In the genomic region with DNA sequence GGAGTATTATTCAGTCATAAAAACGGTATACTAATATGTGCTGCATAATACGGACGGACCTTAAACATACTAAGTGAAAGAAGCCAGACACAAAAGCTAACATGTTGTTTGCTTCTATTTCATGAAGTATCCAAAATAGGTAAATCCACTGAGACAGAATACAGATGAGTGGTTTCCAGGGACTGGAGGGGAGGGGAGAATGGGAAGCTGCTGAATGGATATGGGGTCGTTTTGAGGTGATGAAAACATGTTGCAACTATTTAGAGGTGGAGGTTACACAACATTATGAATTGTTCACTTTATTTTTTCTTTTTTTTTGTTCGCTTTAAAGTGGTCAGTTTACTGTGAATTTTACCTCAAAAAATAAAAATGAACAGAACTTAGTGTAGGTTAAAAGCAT, we compare ENCODE assay signal across 21 cellular contexts. TPM values are rescaled to one million over a fixed set of nuclear protein-coding genes. Genes with fewer than 3 reads are reported as not detected.
A peak's percentile ranks its signal among the peaks of the same experiment; 100 is the strongest.
DNase-seq lines count a peak whose midpoint lies in the region; ATAC-seq and TF ChIP-seq lines count a peak whose summit lies in the region.
"Had no signal": no experiment of that assay in that cellular context is flagged by ENCODE, and none has a peak within 500 bp of the region (broad histone marks: within the 10 kb centered on the region; RNA-seq: fewer than 3 reads in every experiment).

No MANE protein-coding gene starts in this region.

- H3K9me3 Mint-ChIP-seq in activated CD4-positive, alpha-beta memory T cell treated with anti-CD3 and anti-CD28 coated beads, Interleukin-2, amount 10 ng/mL, durations not matched to agents 7 days and 5 days = peaks cover 11% of the 10 kb centered on the region
- peaks cover 9% of the 10 kb centered on the region for H3K9me3 Mint-ChIP-seq in activated CD4-positive, alpha-beta memory T cell treated with anti-CD3 and anti-CD28 coated beads for 36 hours
- H3K9me3 Mint-ChIP-seq: activated B cell treated with CpG ODN at 0.5 μM for 24 hours; dendritic cell treated with granulocyte-macrophage colony-stimulating factor and Interleukin-4, amounts not matched to agents 40 ng/mL and 50 ng/mL, for 4 days had no signal

- ATAC-seq in RWPE2 (ENCODE audit: low read depth) = no peak
- ATAC-seq in gastrocnemius medialis = no peak
- ATAC-seq: body of pancreas, gastroesophageal sphincter, left lobe of liver, T-helper 17 cell had no signal

- no peaks in the 10 kb centered on the region for H3K27me3 Mint-ChIP-seq in activated CD4-positive, alpha-beta memory T cell treated with anti-CD3 and anti-CD28 coated beads, Interleukin-2, amount 10 ng/mL, durations not matched to agents 7 days and 5 days
- no peaks in the 10 kb centered on the region for H3K27me3 Mint-ChIP-seq in activated CD4-positive, alpha-beta memory T cell treated with anti-CD3 and anti-CD28 coated beads for 36 hours
- H3K27me3 Mint-ChIP-seq: activated B cell treated with CpG ODN at 0.5 μM for 24 hours; dendritic cell treated with granulocyte-macrophage colony-stimulating factor and Interleukin-4, amounts not matched to agents 40 ng/mL and 50 ng/mL, for 4 days; T-helper 17 cell had no signal

- H3K27ac ChIP-seq in RWPE2 (ENCODE audit: poor library complexity, severe bottlenecking) (peak overlapping the region; percentile 17), brain microvascular endothelial cell (peak overlapping the region; percentile 41), gastrocnemius medialis (peak overlapping the region; percentile 16 to 79 (median 63))
- H3K27ac ChIP-seq: body of pancreas, gastroesophageal sphincter, sigmoid colon had no signal

- intact Hi-C loops in activated CD4-positive, alpha-beta memory T cell treated with anti-CD3 and anti-CD28 coated beads for 36 hours (cut with micrococcal nuclease) = loop anchor here (1.0 to 10.0 kb wide), 5 partner anchors 18 to 248 kb away; no protein-coding TSS in a partner anchor
- intact Hi-C loops in gastrocnemius medialis (cut with DNase I; ENCODE audit: low total_unique reads) = loop anchor here (2.0 to 10.0 kb wide), 2 partner anchors 42 to 248 kb away; no protein-coding TSS in a partner anchor

- H3K4me3 ChIP-seq in RWPE2 (ENCODE audit: severe bottlenecking) (no peak overlapping the region), brain microvascular endothelial cell (ENCODE audit: low read depth, low read length) (no peak overlapping the region), gastrocnemius medialis (no peak overlapping the region)
- H3K4me3 ChIP-seq: body of pancreas, gastroesophageal sphincter, MG63, sigmoid colon had no signal

- H3K9me3 ChIP-seq in RWPE2 (ENCODE audit: severe bottlenecking) = peaks cover 5% of the 10 kb centered on the region
- no peaks in the 10 kb centered on the region for H3K9me3 ChIP-seq in gastrocnemius medialis
- H3K9me3 ChIP-seq: body of pancreas, gastroesophageal sphincter, sigmoid colon had no signal

- no peak overlapping the region for H3K4me3 Mint-ChIP-seq in activated CD4-positive, alpha-beta memory T cell treated with anti-CD3 and anti-CD28 coated beads, Interleukin-2, amount 10 ng/mL, durations not matched to agents 7 days and 5 days
- no peak overlapping the region for H3K4me3 Mint-ChIP-seq in activated CD4-positive, alpha-beta memory T cell treated with anti-CD3 and anti-CD28 coated beads for 36 hours
- H3K4me3 Mint-ChIP-seq: activated B cell treated with CpG ODN at 0.5 μM for 24 hours; CD8-positive, alpha-beta T cell; dendritic cell treated with granulocyte-macrophage colony-stimulating factor and Interleukin-4, amounts not matched to agents 40 ng/mL and 50 ng/mL, for 4 days; T-helper 17 cell had no signal

- H3K4me1 Mint-ChIP-seq in activated CD4-positive, alpha-beta memory T cell treated with anti-CD3 and anti-CD28 coated beads, Interleukin-2, amount 10 ng/mL, durations not matched to agents 7 days and 5 days = peaks cover 44% of the 10 kb centered on the region
- peaks cover 49% of the 10 kb centered on the region for H3K4me1 Mint-ChIP-seq in activated CD4-positive, alpha-beta memory T cell treated with anti-CD3 and anti-CD28 coated beads for 36 hours (ENCODE audit: low read depth)

- in situ Hi-C loops in brain microvascular endothelial cell (cut with HindIII; ENCODE audit: low pct_ligation_motif_present, low sequenced_read_pairs) = no loop called here
- in situ Hi-C loops in gastrocnemius medialis (cut with MboI; ENCODE audit: low sequenced_read_pairs in 4 of 4) = loop anchor here in 3 of 4 donors (5.0 to 10.0 kb wide), 3 partner anchors 58 to 92 kb away; no protein-coding TSS in a partner anchor

- no peak for TF ChIP-seq CTCF in RWPE2 (IDR thresholded peaks at IDR 0.05; ENCODE audit: poor library complexity, severe bottlenecking)
- no peak for TF ChIP-seq CTCF in brain microvascular endothelial cell (IDR thresholded peaks at IDR 0.05; ENCODE audit: low read depth, low read length, missing control alignments)
- no peak for TF ChIP-seq CTCF in gastrocnemius medialis (IDR thresholded peaks at IDR 0.05 in 4 of 5, conservative IDR thresholded peaks at IDR 0.05 in 1 of 5)

- H3K36me3 ChIP-seq in RWPE2 (ENCODE audit: low read depth) (peaks cover 34% of the 10 kb centered on the region), brain microvascular endothelial cell (replicated peaks) (no peaks in the 10 kb centered on the region), gastrocnemius medialis (no peaks in the 10 kb centered on the region)
- H3K36me3 ChIP-seq: sigmoid colon had no signal

- peak overlapping the region; percentile 68 for H3K27ac Mint-ChIP-seq in activated CD4-positive, alpha-beta memory T cell treated with anti-CD3 and anti-CD28 coated beads, Interleukin-2, amount 10 ng/mL, durations not matched to agents 7 days and 5 days
- H3K27ac Mint-ChIP-seq in activated CD4-positive, alpha-beta memory T cell treated with anti-CD3 and anti-CD28 coated beads for 36 hours = no peak overlapping the region
- H3K27ac Mint-ChIP-seq: dendritic cell treated with granulocyte-macrophage colony-stimulating factor and Interleukin-4, amounts not matched to agents 40 ng/mL and 50 ng/mL, for 4 days had no signal

- H3K27me3 ChIP-seq in RWPE2 (ENCODE audit: insufficient read depth, poor library complexity, severe bottlenecking) = no peaks in the 10 kb centered on the region
- H3K27me3 ChIP-seq in brain microvascular endothelial cell (replicated peaks) = no peaks in the 10 kb centered on the region
- no peaks in the 10 kb centered on the region for H3K27me3 ChIP-seq in gastrocnemius medialis
- H3K27me3 ChIP-seq: body of pancreas, gastroesophageal sphincter, MG63, sigmoid colon had no signal

- TF ChIP-seq POLR2A in gastrocnemius medialis (IDR thresholded peaks at IDR 0.05) = no peak

- H3K36me3 Mint-ChIP-seq in activated CD4-positive, alpha-beta memory T cell treated with anti-CD3 and anti-CD28 coated beads, Interleukin-2, amount 10 ng/mL, durations not matched to agents 7 days and 5 days (ENCODE audit: low read depth) = peaks cover 39% of the 10 kb centered on the region
- peaks cover 3% of the 10 kb centered on the region for H3K36me3 Mint-ChIP-seq in activated CD4-positive, alpha-beta memory T cell treated with anti-CD3 and anti-CD28 coated beads for 36 hours

- POLR2A ChIA-PET in activated CD4-positive, alpha-beta memory T cell treated with anti-CD3 and anti-CD28 coated beads, Interleukin-2, amount 10 ng/mL, durations not matched to agents 7 days and 5 days (lab: Charles Lee) = interaction anchor here (2.7 to 5.8 kb wide), 2 partner anchors 18 to 52 kb away, joined by 30 to 41 read pairs; partner anchors contain the start of gene RAB10
- POLR2A ChIA-PET in activated CD4-positive, alpha-beta memory T cell treated with anti-CD3 and anti-CD28 coated beads for 36 hours (lab: Charles Lee) = interaction anchor here (2.0 to 2.1 kb wide), 2 partner anchors 14 to 53 kb away, joined by 4 to 13 read pairs; partner anchors contain the start of gene RAB10

- CTCF ChIA-PET in activated CD4-positive, alpha-beta memory T cell treated with anti-CD3 and anti-CD28 coated beads, Interleukin-2, amount 10 ng/mL, durations not matched to agents 7 days and 5 days (lab: Charles Lee) = interaction anchor here (0.8 to 4.2 kb wide), 8 partner anchors 9 to 164 kb away, joined by 3 to 17 read pairs (median 4); partner anchors contain the start of gene RAB10
- CTCF ChIA-PET in activated CD4-positive, alpha-beta memory T cell treated with anti-CD3 and anti-CD28 coated beads for 36 hours (lab: Charles Lee) = interaction anchor here (0.7 to 4.8 kb wide), 7 partner anchors 17 to 386 kb away, joined by 3 to 20 read pairs (median 5); partner anchors contain the start of gene RAB10

- H3K4me1 ChIP-seq in RWPE2 (ENCODE audit: insufficient read depth, poor library complexity, severe bottlenecking) = no peaks in the 10 kb centered on the region
- H3K4me1 ChIP-seq in gastrocnemius medialis = peaks cover 39% of the 10 kb centered on the region in 2 donors
- H3K4me1 ChIP-seq: body of pancreas had no signal

- no peak for DNase-seq in activated CD4-positive, alpha-beta memory T cell treated with anti-CD3 and anti-CD28 coated beads, Interleukin-2, amount 10 ng/mL, durations not matched to agents 7 days and 5 days
- DNase-seq in activated CD4-positive, alpha-beta memory T cell treated with anti-CD3 and anti-CD28 coated beads for 36 hours = no peak
- no peak for DNase-seq in RWPE2 (ENCODE audit: low spot score)
- DNase-seq in brain microvascular endothelial cell = no peak
- DNase-seq in gastrocnemius medialis = no peak
- DNase-seq in HK-2 (ENCODE audit: unreplicated experiment) = no peak
- DNase-seq in NK-92 (lab: John Stamatoyannopoulos, UW; ENCODE audit: unreplicated experiment) = no peak
- no peak for DNase-seq in activated CD4-positive, alpha-beta T cell treated with anti-CD3 and anti-CD28 coated beads for 48 hours
- DNase-seq: activated B cell treated with CpG ODN at 0.5 μM for 24 hours; activated CD8-positive, alpha-beta memory T cell treated with anti-CD3 and anti-CD28 coated beads, Interleukin-2, amount 50 U/mL, for 48 hours; body of pancreas; DND-41; NCI-H187; NCI-H226; sigmoid colon; T-helper 17 cell had no signal

RNA-seq across cellular contexts. Expression of gene RAB10, which starts 52.9 kb away (rescaled TPM):
- 100 to 1,000 TPM; 116 to 117 TPM for total RNA-seq in activated CD4-positive, alpha-beta memory T cell treated with anti-CD3 and anti-CD28 coated beads, Interleukin-2, amount 10 ng/mL, durations not matched to agents 7 days and 5 days
- 100 to 1,000 TPM; 110 to 119 TPM for total RNA-seq in activated CD4-positive, alpha-beta memory T cell treated with anti-CD3 and anti-CD28 coated beads for 36 hours
- 100 to 1,000 TPM; 138 to 234 (median 168) TPM for total RNA-seq in gastrocnemius medialis
